Comparison of ENCODE assay signal across 19 cellular contexts in genomic region chrX:69142688-69143239, GRCh38. TPM values are rescaled to one million over a fixed set of nuclear protein-coding genes. Genes with fewer than 3 reads are reported as not detected.
DNase-seq lines count a peak whose midpoint lies in the region; ATAC-seq and TF ChIP-seq lines count a peak whose summit lies in the region.
"Had no signal": no experiment of that assay in that cellular context is flagged by ENCODE, and none has a peak within 500 bp of the region (broad histone marks: within the 10 kb centered on the region; RNA-seq: fewer than 3 reads in every experiment).

No MANE protein-coding gene starts in this region.

- no peaks in the 10 kb centered on the region for H3K79me1 ChIP-seq in mesenchymal stem cell (replicated peaks; ENCODE audit: low read length, poor library complexity, severe bottlenecking)

- no peak overlapping the region for H2BK15ac ChIP-seq in mesenchymal stem cell (ENCODE audit: low read depth, poor library complexity, severe bottlenecking)

- no peak overlapping the region for H3K14ac ChIP-seq in mesenchymal stem cell (ENCODE audit: low read length in 2 of 2)

- no peak overlapping the region for H3K23ac ChIP-seq in mesenchymal stem cell (ENCODE audit: low read length in 2 of 2)

- H4K91ac ChIP-seq in mesenchymal stem cell (ENCODE audit: low read length), result no peak overlapping the region

- no peaks in the 10 kb centered on the region for H3K9me3 ChIP-seq in mesenchymal stem cell (ENCODE audit: control insufficient read depth, low read length)
- no peaks in the 10 kb centered on the region for H3K9me3 ChIP-seq in spleen
- no peaks in the 10 kb centered on the region for H3K9me3 ChIP-seq in effector memory CD4-positive, alpha-beta T cell (ENCODE audit: control insufficient read depth, low read length)
- H3K9me3 ChIP-seq: BE2C, MG63 had no signal

- no peak overlapping the region for H2AK5ac ChIP-seq in mesenchymal stem cell (ENCODE audit: low read length, severe bottlenecking)

- H3K4me3 Mint-ChIP-seq in GM23338, result no peak overlapping the region
- H3K4me3 Mint-ChIP-seq in WTC11, result no peak overlapping the region
- H3K4me3 Mint-ChIP-seq: CD4-positive, alpha-beta memory T cell had no signal

- no peak overlapping the region for H3K4me3 ChIP-seq in GM23338
- H3K4me3 ChIP-seq in mesenchymal stem cell (ENCODE audit: insufficient read depth in 1 of 2, low read depth in 1 of 2, low read length in 2 of 2), result peak overlapping the region in 1 of 2 experiments; percentile 18
- no peak overlapping the region for H3K4me3 ChIP-seq in spleen
- H3K4me3 ChIP-seq in effector memory CD4-positive, alpha-beta T cell (ENCODE audit: insufficient read depth, low read depth, low read length, poor library complexity, severe bottlenecking), result no peak overlapping the region
- H3K4me3 ChIP-seq: MG63 had no signal

- H2BK120ac ChIP-seq in mesenchymal stem cell (ENCODE audit: low read depth, low read length), result peak overlapping the region; percentile 49

- H3F3A ChIP-seq in GM23338 (replicated peaks; ENCODE audit: low read depth), result no peaks in the 10 kb centered on the region

- 31% methylated on average over 9 of the region's 13 CpGs for WGBS in mesenchymal stem cell
- 81 to 100% (median 91%) methylated on average over 9 to 13 of the region's 13 CpGs for WGBS in spleen, 5 donors

- peak overlapping the region; percentile 52 for H4K8ac ChIP-seq in mesenchymal stem cell (ENCODE audit: low read length)

- H3K27me3 ChIP-seq in GM23338 (ENCODE audit: insufficient read depth) (no peaks in the 10 kb centered on the region), mesenchymal stem cell (ENCODE audit: control insufficient read depth in 1 of 2, insufficient read depth in 1 of 2, low read length in 2 of 2) (peaks cover 0 to 52% of the 10 kb centered on the region in 2 experiments), spleen (replicated peaks in 1 of 7) (peaks cover 0 to 18% (median 0%) of the 10 kb centered on the region in 7 donors)
- H3K27me3 ChIP-seq in effector memory CD4-positive, alpha-beta T cell (replicated peaks; ENCODE audit: control insufficient read depth, insufficient read depth, low read length, poor library complexity, severe bottlenecking), result no peaks in the 10 kb centered on the region
- H3K27me3 ChIP-seq: BE2C, MG63 had no signal

- H3K27me3 Mint-ChIP-seq in GM23338 (ENCODE audit: insufficient read depth, low read depth, poor library complexity) (peaks cover 9% of the 10 kb centered on the region), WTC11 (ENCODE audit: low read depth) (no peaks in the 10 kb centered on the region)

- no peak overlapping the region for H3K4ac ChIP-seq in mesenchymal stem cell (ENCODE audit: low read depth in 1 of 2, low read length in 2 of 2)

- no peak overlapping the region for H3K4me2 ChIP-seq in GM23338
- H3K4me2 ChIP-seq in mesenchymal stem cell (ENCODE audit: low read length, poor library complexity, severe bottlenecking), result no peak overlapping the region

- intact Hi-C loops in spleen (cut with DNase I; ENCODE audit: low total_unique reads), result no loop called here

- peak overlapping the region; percentile 3 to 54 for H3K18ac ChIP-seq in mesenchymal stem cell (ENCODE audit: low read depth in 1 of 2, low read length in 2 of 2)

- TF ChIP-seq CTCF in GM23338 (conservative IDR thresholded peaks at IDR 0.05; ENCODE audit: low read depth in 2 of 2) (no peak), WTC11 (IDR thresholded peaks at IDR 0.05) (no peak), spleen (IDR thresholded peaks at IDR 0.05 in 8 of 11, conservative IDR thresholded peaks at IDR 0.05 in 3 of 11) (no peak)

- CTCF ChIA-PET in WTC11 (lab: Charles Lee), result no interaction called here

- DNase-seq in GM23338 (ENCODE audit: low spot score), result peak; percentile 8
- no peak for DNase-seq in WTC11 (ENCODE audit: low spot score)
- DNase-seq in mesenchymal stem cell, result no peak
- DNase-seq in spleen, result peak; percentile 54
- no peak for DNase-seq in NCI-H1436 treated with DMSO at 0.1 percent for 48 hours (lab: John Stamatoyannopoulos, UW)
- no peak for DNase-seq in effector memory CD4-positive, alpha-beta T cell
- no peak for DNase-seq in NCI-H524 (lab: John Stamatoyannopoulos, UW)
- DNase-seq: BE2C; CD4-positive, alpha-beta memory T cell; H7; IMR-90; Karpas-422; MG63; NCI-H1092 treated with DMSO at 0.1 percent for 48 hours; NCI-H1694 treated with DMSO at 0.1 percent for 48 hours; NCI-H446 treated with DMSO at 0.1 percent for 48 hours; NCI-H774 had no signal

- no peak overlapping the region for H2BK5ac ChIP-seq in mesenchymal stem cell (ENCODE audit: low read depth, low read length, poor library complexity, severe bottlenecking)

- POLR2A ChIA-PET in WTC11 (lab: Charles Lee), result no interaction called here

- no peak overlapping the region for H3K27ac Mint-ChIP-seq in GM23338
- no peak overlapping the region for H3K27ac Mint-ChIP-seq in WTC11

- H3K79me2 ChIP-seq in GM23338 (replicated peaks; ENCODE audit: insufficient read depth), result no peaks in the 10 kb centered on the region

- H3K27ac ChIP-seq in GM23338 (ENCODE audit: low read depth) (no peak overlapping the region), mesenchymal stem cell (ENCODE audit: low read length, poor library complexity, severe bottlenecking) (no peak overlapping the region), spleen (no peak overlapping the region)
- H3K27ac ChIP-seq in effector memory CD4-positive, alpha-beta T cell (ENCODE audit: insufficient read depth, low read length, poor library complexity, severe bottlenecking), result no peak overlapping the region

- H3K9me2 ChIP-seq in GM23338 (ENCODE audit: insufficient read depth), result no peaks in the 10 kb centered on the region

- H3K4me1 ChIP-seq in GM23338 (ENCODE audit: insufficient read depth), result no peaks in the 10 kb centered on the region
- no peaks in the 10 kb centered on the region for H3K4me1 ChIP-seq in mesenchymal stem cell (ENCODE audit: control insufficient read depth, insufficient read depth, low read depth, low read length)
- H3K4me1 ChIP-seq in spleen, result no peaks in the 10 kb centered on the region
- H3K4me1 ChIP-seq in effector memory CD4-positive, alpha-beta T cell (ENCODE audit: control insufficient read depth, insufficient read depth, low read length, poor library complexity, severe bottlenecking), result no peaks in the 10 kb centered on the region

- peak overlapping the region; percentile 58 for H3K9ac ChIP-seq in mesenchymal stem cell (ENCODE audit: low read length)

- H3K36me3 ChIP-seq in GM23338 (ENCODE audit: insufficient read depth) (no peaks in the 10 kb centered on the region), mesenchymal stem cell (ENCODE audit: control insufficient read depth in 1 of 2, insufficient read depth in 2 of 2, low read depth in 1 of 2, low read length in 2 of 2) (no peaks in the 10 kb centered on the region), spleen (no peaks in the 10 kb centered on the region)
- no peaks in the 10 kb centered on the region for H3K36me3 ChIP-seq in effector memory CD4-positive, alpha-beta T cell (ENCODE audit: control insufficient read depth, insufficient read depth, low read length)
- H3K36me3 ChIP-seq: BE2C, MG63 had no signal

- ATAC-seq in GM23338 (peak; percentile 56), WTC11 (peak; percentile 36; the same call in 1 of the 2 replicates)
- ATAC-seq: Panc1, Right ventricle myocardium inferior had no signal

- H3K9me3 Mint-ChIP-seq in GM23338 (no peaks in the 10 kb centered on the region), WTC11 (no peaks in the 10 kb centered on the region)
- H3K9me3 Mint-ChIP-seq: CD4-positive, alpha-beta memory T cell had no signal

- H3K4me1 Mint-ChIP-seq in GM23338 (peaks cover 32% of the 10 kb centered on the region), WTC11 (peaks cover 46% of the 10 kb centered on the region)
- H3K4me1 Mint-ChIP-seq: CD4-positive, alpha-beta memory T cell had no signal

- H2AFZ ChIP-seq in GM23338 (no peak overlapping the region), mesenchymal stem cell (ENCODE audit: low read depth, low read length) (peak overlapping the region; percentile 14)

- H2BK12ac ChIP-seq in mesenchymal stem cell (ENCODE audit: low read length in 2 of 2), result peak overlapping the region in 1 of 2 experiments; percentile 52

- no peak for TF ChIP-seq POLR2A in spleen (IDR thresholded peaks at IDR 0.05)

- no peaks in the 10 kb centered on the region for H4K20me1 ChIP-seq in GM23338 (replicated peaks; ENCODE audit: insufficient read depth)

- H3K36me3 Mint-ChIP-seq in GM23338 (ENCODE audit: low read depth) (no peaks in the 10 kb centered on the region), WTC11 (no peaks in the 10 kb centered on the region)
- H3K36me3 Mint-ChIP-seq: CD4-positive, alpha-beta memory T cell had no signal

TF ChIP-seq in GM23338, 12 proteins besides CTCF, POLR2A, EP300 and RAD21:
- no peak for TF ChIP-seq CREB1 (CRISPR knock-in tag; IDR thresholded peaks at IDR 0.05; ENCODE audit: low read depth)
- TF ChIP-seq STAT1 (IDR thresholded peaks at IDR 0.05; ENCODE audit: unreplicated experiment), result no peak
- no peak for TF ChIP-seq NANOG (IDR thresholded peaks at IDR 0.05; ENCODE audit: borderline replicate concordance)
- TF ChIP-seq EZH2phosphoT487 (IDR thresholded peaks at IDR 0.05; ENCODE audit: unreplicated experiment), result no peak
TF ChIP-seq in GM23338: peak in this region for 0.

TF ChIP-seq in WTC11, 78 proteins besides CTCF, POLR2A, EP300 and RAD21 (continues in another document):
- TF ChIP-seq E2F5 (CRISPR knock-in tag; IDR thresholded peaks at IDR 0.05) (no peak), MYBL2 (CRISPR knock-in tag; IDR thresholded peaks at IDR 0.05) (no peak)

RNA-seq across cellular contexts. Expression of gene PJA1, which starts 22.5 kb away (rescaled TPM):
- total RNA-seq in GM23338 (2014; rRNA removed; shearing (Covaris generic)), result 30.9 and 31.3 TPM in 2 replicates
- polyA plus RNA-seq in GM23338 (2016; fragmentation: Nextera tagmentation; extraction: Ambion mirVana), result 20.7 and 25.2 TPM in 2 replicates
- total RNA-seq in WTC11 (2021), result 37.9 to 43.1 TPM (median 39.9 TPM) in 3 replicates
- 40.5 TPM for polyA plus RNA-seq in mesenchymal stem cell (2013, experiment 1 of 2)
- 38.9 TPM for polyA plus RNA-seq in mesenchymal stem cell (2013, experiment 2 of 2)
- total RNA-seq in spleen, result 10 to 100 TPM; 13.2 to 22.2 (median 15.8) TPM
- 10 to 100 TPM in 1 of 3 donors, 1 to 10 TPM in 2; 8.6 to 10.1 (median 9.1) TPM for polyA plus RNA-seq in spleen

Comparison
In these comparisons a context has a peak if more than half of its experiments do, and no peak if none do; other contexts are left out.
1. DNase-seq: peak in GM23338 (single experiment) and spleen (single experiment); none in WTC11 (single experiment), mesenchymal stem cell (single experiment), NCI-H1436 treated with DMSO at 0.1 percent for 48 hours (single experiment), effector memory CD4-positive, alpha-beta T cell (0 of 3) and NCI-H524 (0 of 2).